8 cellular contexts compared by ENCODE assay signal in genomic region chr9:110049699-110050450, GRCh38.
A peak's percentile ranks its signal among the peaks of the same experiment; 100 is the strongest.
DNase-seq lines count a peak whose midpoint lies in the region; ATAC-seq, FAIRE-seq and TF ChIP-seq lines count a peak whose summit lies in the region.

No MANE protein-coding gene starts in this region.

- H3K27ac ChIP-seq in esophagus (ENCODE audit: low read depth in 2 of 2, low read length in 1 of 2): peak overlapping the region; percentile 34 to 71

- no peak for TF ChIP-seq CTCF in WI38 (IDR thresholded peaks at IDR 0.05; ENCODE audit: low read depth, low read length)
- TF ChIP-seq CTCF in natural killer cell (IDR thresholded peaks at IDR 0.05): no peak

- no peak for TF ChIP-seq POLR2A in GM12891 (IDR thresholded peaks at IDR 0.05; ENCODE audit: low read depth, low read length)

- no peaks in the 10 kb centered on the region for H3K36me3 Mint-ChIP-seq in natural killer cell

- peaks cover 0 to 3% of the 10 kb centered on the region in 2 donors for H3K4me1 ChIP-seq in esophagus (ENCODE audit: control insufficient read depth in 2 of 2, insufficient read depth in 2 of 2, low read length in 1 of 2)

- H3K27ac Mint-ChIP-seq in natural killer cell: peak overlapping the region in 1 of 2 donors; percentile 41

- ATAC-seq in HG03432 (IDR thresholded peaks at IDR 0.05; ENCODE audit: unreplicated experiment) (peak; percentile 20), natural killer cell (no peak), HG02588 (IDR thresholded peaks at IDR 0.05; ENCODE audit: unreplicated experiment) (no peak)

- H3K4me3 Mint-ChIP-seq in natural killer cell: peak overlapping the region; percentile 89

- H3K36me3 ChIP-seq in esophagus (ENCODE audit: control insufficient read depth in 2 of 2, insufficient read depth in 2 of 2, low read length in 1 of 2): no peaks in the 10 kb centered on the region

- peak overlapping the region; percentile 98 for H3K4me3 ChIP-seq in WI38 (ENCODE audit: low read depth, low read length)
- H3K4me3 ChIP-seq in esophagus (ENCODE audit: low read depth in 1 of 2, low read length in 2 of 2): peak overlapping the region; percentile 41 to 67

- H3K27me3 ChIP-seq in esophagus (ENCODE audit: control insufficient read depth in 1 of 2, insufficient read depth in 2 of 2, low read length in 2 of 2): peaks cover 0 to 6% of the 10 kb centered on the region in 2 donors

- DNase-seq in GM12891 (ENCODE audit: insufficient read length, low spot score) (no peak), natural killer cell (no peak), NCI-H446 (lab: John Stamatoyannopoulos, UW) (no peak), superior temporal gyrus (ENCODE audit: extremely low spot score) (no peak)

- peaks cover 21 to 34% of the 10 kb centered on the region in 2 donors for H3K27me3 Mint-ChIP-seq in natural killer cell (ENCODE audit: low read depth in 2 of 2)

- intact Hi-C loops in natural killer cell (cut with micrococcal nuclease): no loop called here

- peaks cover 39% of the 10 kb centered on the region in 2 donors for H3K4me1 Mint-ChIP-seq in natural killer cell

- no peaks in the 10 kb centered on the region for H3K9me3 Mint-ChIP-seq in natural killer cell

- H3K9me3 ChIP-seq in esophagus (ENCODE audit: control insufficient read depth in 2 of 2, insufficient read depth in 1 of 2, low read depth in 1 of 2, low read length in 1 of 2): peaks cover 0 to 2% of the 10 kb centered on the region in 2 donors

- FAIRE-seq in GM12891 (lab: Jason Lieb, UNC): peak; percentile 63

- WGBS in esophagus, 2 donors: 8 to 10% methylated on average over 26 of the region's 26 CpGs

TF ChIP-seq in GM12891, 5 proteins besides CTCF, POLR2A, EP300 and RAD21:
- TF ChIP-seq POLR2AphosphoS5 (IDR thresholded peaks at IDR 0.05; ENCODE audit: low read depth, low read length) (no peak), PAX5 (IDR thresholded peaks at IDR 0.05; ENCODE audit: insufficient read depth, low read length, severe bottlenecking) (no peak), TAF1 (IDR thresholded peaks at IDR 0.05; ENCODE audit: low read depth, low read length) (no peak), SPI1 (IDR thresholded peaks at IDR 0.05; ENCODE audit: low read depth, low read length) (no peak), POU2F2 (IDR thresholded peaks at IDR 0.05; ENCODE audit: low read depth, low read length) (no peak)
TF ChIP-seq in GM12891: peak in this region for 0.
